8 cellular contexts compared by ENCODE assay signal in genomic region chr7:79820387-79820786, GRCh38.
DNase-seq lines count a peak whose midpoint lies in the region; ATAC-seq and TF ChIP-seq lines count a peak whose summit lies in the region.

No MANE protein-coding gene starts in this region.

- intact Hi-C loops in lower lobe of right lung (cut with DNase I): no loop called here

- no peaks in the 10 kb centered on the region for H3K27me3 ChIP-seq in lower lobe of right lung (ENCODE audit: low read depth)

- H3K4me3 Mint-ChIP-seq in brain: peak overlapping the region; percentile 28 to 71 (median 62)

- no peak overlapping the region for H3K4me3 ChIP-seq in lower lobe of right lung

- peaks cover 0 to 3% (median 0%) of the 10 kb centered on the region in 5 experiments for H3K9me3 Mint-ChIP-seq in brain

- DNase-seq in C1 segment of cervical spinal cord (lab: John Stamatoyannopoulos, UW) (peak in 10 of 14 donors; percentile 0 to 91 (median 3)), NCI-H1694 (lab: John Stamatoyannopoulos, UW) (peak; percentile 80), lower lobe of right lung (peak; percentile 46), MV-4-11 (lab: John Stamatoyannopoulos, UW) (no peak)
- no peak for DNase-seq in activated effector memory CD4-positive, alpha-beta T cell treated with Interleukin-2 at 50 U/mL for 16 hours

- H3K36me3 ChIP-seq in lower lobe of right lung: no peaks in the 10 kb centered on the region

- peak overlapping the region; percentile 19 to 82 (median 71) for H3K27ac Mint-ChIP-seq in brain

- peaks cover 19% of the 10 kb centered on the region for H3K4me1 Mint-ChIP-seq in brain

- no peaks in the 10 kb centered on the region for H3K36me3 Mint-ChIP-seq in brain

- no peak for ATAC-seq in lower lobe of right lung
- ATAC-seq in HG03095 (IDR thresholded peaks at IDR 0.05; ENCODE audit: unreplicated experiment): no peak
- ATAC-seq in GM21360 (IDR thresholded peaks at IDR 0.05; ENCODE audit: unreplicated experiment): no peak

- H3K9me3 ChIP-seq in lower lobe of right lung: no peaks in the 10 kb centered on the region

- H3K27ac ChIP-seq in lower lobe of right lung: no peak overlapping the region

- peaks cover 4% of the 10 kb centered on the region for H3K27me3 Mint-ChIP-seq in brain

- TF ChIP-seq CTCF in brain (conservative IDR thresholded peaks at IDR 0.05): no peak
- TF ChIP-seq CTCF in lower lobe of right lung (IDR thresholded peaks at IDR 0.05): no peak

- H3K4me1 ChIP-seq in lower lobe of right lung: no peaks in the 10 kb centered on the region

Comparison
In these comparisons a context has a peak if more than half of its experiments do, and no peak if none do; other contexts are left out.
1. DNase-seq: peak in C1 segment of cervical spinal cord (10 of 14), NCI-H1694 (single experiment) and lower lobe of right lung (single experiment); none in MV-4-11 (single experiment) and activated effector memory CD4-positive, alpha-beta T cell treated with Interleukin-2 at 50 U/mL for 16 hours (single experiment).